ENCODE assay signal across 23 cellular contexts in genomic region chr7:23226841-23227450, GRCh38. TPM values are rescaled to one million over a fixed set of nuclear protein-coding genes. Genes with fewer than 3 reads are reported as not detected.
"Had no signal": no experiment of that assay in that cellular context is flagged by ENCODE, and none has a peak within 500 bp of the region (broad histone marks: within the 10 kb centered on the region; RNA-seq: fewer than 3 reads in every experiment).

No MANE protein-coding gene starts in this region.

- ATAC-seq: activated CD8-positive, alpha-beta memory T cell treated with anti-CD3 and anti-CD28 coated beads, Interleukin-2, amount 10 ng/mL, durations not matched to agents 7 days and 5 days; activated T-helper 17 cell treated with anti-CD3 and anti-CD28 coated beads, Interleukin-2, amount 50 U/mL, for 72 hours; foreskin keratinocyte; left lobe of liver; mucosa of descending colon; naive thymus-derived CD8-positive, alpha-beta T cell; sciatic nerve; stimulated activated naive B cell treated with anti-CD40 and anti-IgM and Interleukin-4, amounts not matched to agents 10 μg/mL and 1 μg/mL and 100 μg/mL, for 72 hours had no signal

- H3K27ac Mint-ChIP-seq: activated B cell treated with CpG ODN at 0.5 μM for 24 hours; activated CD4-positive, alpha-beta memory T cell treated with anti-CD3 and anti-CD28 coated beads, Interleukin-2, amount 10 ng/mL, durations not matched to agents 7 days and 5 days; activated CD8-positive, alpha-beta memory T cell treated with anti-CD3 and anti-CD28 coated beads, Interleukin-2, amount 10 ng/mL, durations not matched to agents 7 days and 5 days; activated naive CD8-positive, alpha-beta T cell treated with anti-CD3 and anti-CD28 coated beads, Interleukin-2, amount 10 ng/mL, durations not matched to agents 7 days and 5 days; activated T-helper 17 cell treated with anti-CD3 and anti-CD28 coated beads, Interleukin-2, amount 50 U/mL, for 72 hours; endodermal cell; stimulated activated naive B cell treated with anti-CD40 and anti-IgM and Interleukin-4, amounts not matched to agents 10 μg/mL and 1 μg/mL and 100 μg/mL, for 72 hours had no signal

- H3K27me3 ChIP-seq: brain microvascular endothelial cell, colonic mucosa, foreskin keratinocyte, thyroid gland had no signal

- H3K27ac ChIP-seq: brain microvascular endothelial cell, colonic mucosa, epithelial cell of prostate, foreskin keratinocyte, thyroid gland had no signal

- H3K4me1 ChIP-seq: colonic mucosa, foreskin keratinocyte, thyroid gland had no signal

- H3K9me3 ChIP-seq: colonic mucosa, mucosa of descending colon, thyroid gland had no signal

- H3K4me1 Mint-ChIP-seq: activated CD4-positive, alpha-beta memory T cell treated with anti-CD3 and anti-CD28 coated beads, Interleukin-2, amount 10 ng/mL, durations not matched to agents 7 days and 5 days; activated CD8-positive, alpha-beta memory T cell treated with anti-CD3 and anti-CD28 coated beads, Interleukin-2, amount 10 ng/mL, durations not matched to agents 7 days and 5 days; activated naive CD8-positive, alpha-beta T cell treated with anti-CD3 and anti-CD28 coated beads, Interleukin-2, amount 10 ng/mL, durations not matched to agents 7 days and 5 days; activated T-helper 17 cell treated with anti-CD3 and anti-CD28 coated beads, Interleukin-2, amount 50 U/mL, for 72 hours; endodermal cell; naive thymus-derived CD8-positive, alpha-beta T cell had no signal

- H3K4me3 ChIP-seq: colonic mucosa, mucosa of descending colon, thyroid gland had no signal

- DNase-seq: activated B cell treated with CpG ODN at 0.5 μM for 24 hours; activated CD4-positive, alpha-beta memory T cell treated with anti-CD3 and anti-CD28 coated beads, Interleukin-2, amount 10 ng/mL, durations not matched to agents 7 days and 5 days; activated CD4-positive, alpha-beta T cell treated with anti-CD3 and anti-CD28 coated beads for 4 hours; activated CD8-positive, alpha-beta memory T cell treated with anti-CD3 and anti-CD28 coated beads, Interleukin-2, amount 10 ng/mL, durations not matched to agents 7 days and 5 days; activated naive CD4-positive, alpha-beta T cell treated with Interleukin-2 at 50 U/mL for 16 hours; activated naive CD8-positive, alpha-beta T cell treated with anti-CD3 and anti-CD28 coated beads, Interleukin-2, amount 10 ng/mL, durations not matched to agents 7 days and 5 days; aorta; brain microvascular endothelial cell; central memory CD4-positive, alpha-beta T cell; colonic mucosa; endodermal cell; foreskin keratinocyte; kidney; mammary epithelial cell; mucosa of descending colon; naive thymus-derived CD8-positive, alpha-beta T cell; stimulated activated CD4-positive, alpha-beta T cell treated with anti-CD3 and anti-CD28 coated beads, Interleukin-4, amount 100 ng/mL, for 24 hours; stimulated activated naive B cell treated with anti-CD40 and anti-IgM and Interleukin-4, amounts not matched to agents 10 μg/mL and 1 μg/mL and 100 μg/mL, for 72 hours; thyroid gland had no signal

- H3K36me3 ChIP-seq: brain microvascular endothelial cell, colonic mucosa, thyroid gland had no signal

- H3K27me3 Mint-ChIP-seq: activated B cell treated with CpG ODN at 0.5 μM for 24 hours had no signal

- H3K4me3 Mint-ChIP-seq: activated B cell treated with CpG ODN at 0.5 μM for 24 hours; activated CD4-positive, alpha-beta memory T cell treated with anti-CD3 and anti-CD28 coated beads, Interleukin-2, amount 10 ng/mL, durations not matched to agents 7 days and 5 days; activated CD8-positive, alpha-beta memory T cell treated with anti-CD3 and anti-CD28 coated beads, Interleukin-2, amount 10 ng/mL, durations not matched to agents 7 days and 5 days; activated naive CD8-positive, alpha-beta T cell treated with anti-CD3 and anti-CD28 coated beads, Interleukin-2, amount 10 ng/mL, durations not matched to agents 7 days and 5 days; activated T-helper 17 cell treated with anti-CD3 and anti-CD28 coated beads, Interleukin-2, amount 50 U/mL, for 72 hours; endodermal cell; naive thymus-derived CD8-positive, alpha-beta T cell; stimulated activated naive B cell treated with anti-CD40 and anti-IgM and Interleukin-4, amounts not matched to agents 10 μg/mL and 1 μg/mL and 100 μg/mL, for 72 hours had no signal

- H3K36me3 Mint-ChIP-seq: activated CD8-positive, alpha-beta memory T cell treated with anti-CD3 and anti-CD28 coated beads, Interleukin-2, amount 10 ng/mL, durations not matched to agents 7 days and 5 days; activated naive CD8-positive, alpha-beta T cell treated with anti-CD3 and anti-CD28 coated beads, Interleukin-2, amount 10 ng/mL, durations not matched to agents 7 days and 5 days; stimulated activated naive B cell treated with anti-CD40 and anti-IgM and Interleukin-4, amounts not matched to agents 10 μg/mL and 1 μg/mL and 100 μg/mL, for 72 hours had no signal

- H3K9me3 Mint-ChIP-seq: activated CD4-positive, alpha-beta memory T cell treated with anti-CD3 and anti-CD28 coated beads, Interleukin-2, amount 10 ng/mL, durations not matched to agents 7 days and 5 days; activated naive CD8-positive, alpha-beta T cell treated with anti-CD3 and anti-CD28 coated beads, Interleukin-2, amount 10 ng/mL, durations not matched to agents 7 days and 5 days; activated T-helper 17 cell treated with anti-CD3 and anti-CD28 coated beads, Interleukin-2, amount 50 U/mL, for 72 hours had no signal

RNA-seq across cellular contexts. Expression of gene GPNMB, which starts 19.6 kb away (rescaled TPM):
- polyA plus RNA-seq: naive thymus-derived CD8-positive, alpha-beta T cell had no signal
